In genomic region chr7:12458520-12459131, GRCh38 we compare ENCODE assay signal across 9 cellular contexts. TPM values are rescaled to one million over a fixed set of nuclear protein-coding genes. Genes with fewer than 3 reads are reported as not detected.
DNase-seq lines count a peak whose midpoint lies in the region; ATAC-seq, FAIRE-seq and TF ChIP-seq lines count a peak whose summit lies in the region.
"Had no signal": no experiment of that assay in that cellular context is flagged by ENCODE, and none has a peak within 500 bp of the region (broad histone marks: within the 10 kb centered on the region; RNA-seq: fewer than 3 reads in every experiment).

No MANE protein-coding gene starts in this region.

- H3K4me3 Mint-ChIP-seq in brain: no peak overlapping the region
- no peak overlapping the region for H3K4me3 Mint-ChIP-seq in activated naive CD4-positive, alpha-beta T cell treated with anti-CD3 and anti-CD28 coated beads for 36 hours
- H3K4me3 Mint-ChIP-seq: activated naive CD8-positive, alpha-beta T cell had no signal

- H3K27ac Mint-ChIP-seq in brain: no peak overlapping the region
- no peak overlapping the region for H3K27ac Mint-ChIP-seq in activated naive CD4-positive, alpha-beta T cell treated with anti-CD3 and anti-CD28 coated beads for 36 hours
- H3K27ac Mint-ChIP-seq: activated naive CD8-positive, alpha-beta T cell had no signal

- H3K27me3 Mint-ChIP-seq in brain: no peaks in the 10 kb centered on the region
- peaks cover 11% of the 10 kb centered on the region for H3K27me3 Mint-ChIP-seq in activated naive CD4-positive, alpha-beta T cell treated with anti-CD3 and anti-CD28 coated beads for 36 hours (ENCODE audit: low read depth)

- intact Hi-C loops in activated naive CD4-positive, alpha-beta T cell treated with anti-CD3 and anti-CD28 coated beads for 36 hours (cut with micrococcal nuclease): loop anchor here (1.0 to 10.0 kb wide), 3 partner anchors 32 to 166 kb away; no protein-coding TSS in a partner anchor

- TF ChIP-seq CTCF in brain (conservative IDR thresholded peaks at IDR 0.05): peak; percentile 75 to 83

- FAIRE-seq in G401.6 (lab: Jason Lieb, UNC): peak; percentile 95
- no peak for FAIRE-seq in frontal cortex (lab: Jason Lieb, UNC)

- H3K4me1 Mint-ChIP-seq in brain: peaks cover 6% of the 10 kb centered on the region
- no peaks in the 10 kb centered on the region for H3K4me1 Mint-ChIP-seq in activated naive CD4-positive, alpha-beta T cell treated with anti-CD3 and anti-CD28 coated beads for 36 hours (ENCODE audit: low read depth)

- peak; percentile 98 for ATAC-seq in GM21367 (IDR thresholded peaks at IDR 0.05; ENCODE audit: unreplicated experiment)
- ATAC-seq in HG03457 (IDR thresholded peaks at IDR 0.05; ENCODE audit: unreplicated experiment): peak; percentile 95

- peaks cover 0 to 9% (median 2%) of the 10 kb centered on the region in 5 experiments for H3K9me3 Mint-ChIP-seq in brain
- no peaks in the 10 kb centered on the region for H3K9me3 Mint-ChIP-seq in activated naive CD4-positive, alpha-beta T cell treated with anti-CD3 and anti-CD28 coated beads for 36 hours

- no peaks in the 10 kb centered on the region for H3K36me3 Mint-ChIP-seq in brain
- H3K36me3 Mint-ChIP-seq in activated naive CD4-positive, alpha-beta T cell treated with anti-CD3 and anti-CD28 coated beads for 36 hours (ENCODE audit: low read depth): no peaks in the 10 kb centered on the region
- H3K36me3 Mint-ChIP-seq: activated naive CD8-positive, alpha-beta T cell had no signal

- CTCF ChIA-PET in activated naive CD4-positive, alpha-beta T cell treated with anti-CD3 and anti-CD28 coated beads for 36 hours (lab: Charles Lee): interaction anchor here (0.6 to 3.9 kb wide), 27 partner anchors 11 to 994 kb away, joined by 3 to 98 read pairs (median 4); no protein-coding TSS in a partner anchor

- DNase-seq in NCI-H446 treated with DMSO at 0.1 percent for 48 hours (lab: John Stamatoyannopoulos, UW) (peak; percentile 38), left kidney (ENCODE audit: low read depth, low spot score) (peak; percentile 63), frontal cortex (ENCODE audit: low spot score in 2 of 2) (no peak)
- DNase-seq in activated naive CD4-positive, alpha-beta T cell treated with anti-CD3 and anti-CD28 coated beads for 36 hours: no peak

RNA-seq across cellular contexts. Expression of gene VWDE, which starts 55.0 kb away (rescaled TPM):
- polyA plus RNA-seq in brain (ENCODE audit: insufficient read depth, low read depth, low replicate concordance): 0.93 TPM
- 1.2 TPM for total RNA-seq in frontal cortex
- total RNA-seq in activated naive CD4-positive, alpha-beta T cell treated with anti-CD3 and anti-CD28 coated beads for 36 hours: 1 to 10 TPM; 1.5 to 1.9 TPM

Comparison
In these comparisons a context has a peak if more than half of its experiments do, and no peak if none do; other contexts are left out.
1. DNase-seq: peak in NCI-H446 treated with DMSO at 0.1 percent for 48 hours (single experiment) and left kidney (single experiment); none in frontal cortex (0 of 2) and activated naive CD4-positive, alpha-beta T cell treated with anti-CD3 and anti-CD28 coated beads for 36 hours (single experiment).